In the genomic region with DNA sequence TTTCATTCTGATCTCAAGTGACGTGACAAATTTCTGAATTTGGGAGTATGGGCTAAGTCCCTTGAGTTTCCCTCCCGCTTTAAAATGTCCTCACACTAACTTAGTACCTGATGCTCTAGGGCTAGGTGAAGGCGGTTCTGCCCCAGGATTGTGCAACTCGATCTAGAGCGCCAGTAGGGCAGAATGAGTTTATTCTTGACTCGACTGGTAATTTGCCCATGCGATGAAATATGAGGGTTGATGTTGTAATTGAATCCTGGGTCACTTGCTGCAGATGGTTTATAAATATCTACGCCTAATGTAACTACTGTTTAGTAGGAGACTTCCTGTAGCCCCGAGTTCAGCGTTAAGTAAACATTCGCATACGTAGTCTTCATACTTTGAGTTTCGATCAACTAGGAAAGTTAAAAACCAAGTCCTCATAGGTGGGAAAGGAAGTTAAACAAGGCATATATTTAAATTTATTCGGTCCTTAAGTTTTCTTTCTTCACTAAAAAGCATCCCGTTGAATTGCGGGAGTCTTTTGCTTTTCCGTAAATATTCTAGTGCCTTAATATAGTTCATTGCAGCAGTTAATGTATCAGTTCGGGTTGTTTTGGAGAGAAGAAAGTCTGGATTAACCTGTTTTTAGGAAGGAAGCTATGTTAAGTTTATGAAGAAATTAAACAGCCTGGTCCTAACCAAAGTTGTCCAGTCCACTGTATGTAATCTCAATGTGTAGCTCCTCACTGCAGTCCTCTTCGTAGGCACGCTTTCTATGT, we compare ENCODE assay signal across 8 cellular contexts. TPM values are rescaled to one million over a fixed set of nuclear protein-coding genes. Genes with fewer than 3 reads are reported as not detected.
A peak's percentile ranks its signal among the peaks of the same experiment; 100 is the strongest.
DNase-seq lines count a peak whose midpoint lies in the region; ATAC-seq and TF ChIP-seq lines count a peak whose summit lies in the region.

No MANE protein-coding gene starts in this region.

- H3K27me3 ChIP-seq in OCI-LY3 (ENCODE audit: low read depth, low read length) (no peaks in the 10 kb centered on the region), breast epithelium (no peaks in the 10 kb centered on the region), liver (ENCODE audit: control insufficient read depth in 4 of 4, insufficient read depth in 4 of 4, low read length in 3 of 4) (no peaks in the 10 kb centered on the region), thoracic aorta (replicated peaks; ENCODE audit: insufficient read depth) (no peaks in the 10 kb centered on the region)

- intact Hi-C loops in breast epithelium (cut with DNase I; ENCODE audit: low total_unique reads) = no loop called here

- H3K27me3 Mint-ChIP-seq in stimulated activated naive CD8-positive, alpha-beta T cell treated with anti-CD3 and anti-CD28 coated beads, Interleukin-15, Interleukin-2, amounts not matched to agents 100 ng/mL and 50 ng/mL, for 24 hours = no peaks in the 10 kb centered on the region

- no peak for ATAC-seq in stimulated activated naive CD8-positive, alpha-beta T cell treated with anti-CD3 and anti-CD28 coated beads, Interleukin-15, Interleukin-2, amounts not matched to agents 100 U/mL and 50 U/mL, for 24 hours
- ATAC-seq in thoracic aorta (ENCODE audit: insufficient number of reproducible peaks, low FRiP score, low read depth) (peak; percentile 33), HG02610 (IDR thresholded peaks at IDR 0.05; ENCODE audit: unreplicated experiment) (no peak)

- H3K36me3 ChIP-seq in OCI-LY3 (replicated peaks; ENCODE audit: low read depth, low read length) = no peaks in the 10 kb centered on the region
- H3K36me3 ChIP-seq in breast epithelium = no peaks in the 10 kb centered on the region
- H3K36me3 ChIP-seq in liver (ENCODE audit: control insufficient read depth in 4 of 4, insufficient read depth in 3 of 4, low read depth in 1 of 4, low read length in 3 of 4) = no peaks in the 10 kb centered on the region
- H3K36me3 ChIP-seq in thoracic aorta = no peaks in the 10 kb centered on the region

- peaks cover 73% of the 10 kb centered on the region for H3K79me2 ChIP-seq in OCI-LY3 (ENCODE audit: low read length)

- 7% methylated on average over 20 of the region's 20 CpGs for WGBS in liver

- no peak overlapping the region for H2AFZ ChIP-seq in OCI-LY3 (ENCODE audit: low read depth, low read length)

- no peak for TF ChIP-seq POLR2A in breast epithelium (IDR thresholded peaks at IDR 0.05)

- TF ChIP-seq CTCF in OCI-LY3 (IDR thresholded peaks at IDR 0.05; ENCODE audit: low read depth, low read length) (no peak), breast epithelium (IDR thresholded peaks at IDR 0.05) (no peak), liver (IDR thresholded peaks at IDR 0.05; ENCODE audit: low read depth, low read length, missing input control) (no peak), thoracic aorta (IDR thresholded peaks at IDR 0.05) (no peak)

- H3K4me1 Mint-ChIP-seq in stimulated activated naive CD8-positive, alpha-beta T cell treated with anti-CD3 and anti-CD28 coated beads, Interleukin-15, Interleukin-2, amounts not matched to agents 100 ng/mL and 50 ng/mL, for 24 hours (ENCODE audit: low read depth) = peaks cover 53% of the 10 kb centered on the region

- H3K9ac ChIP-seq in OCI-LY3 (ENCODE audit: low read length) (peak overlapping the region; percentile 97), liver (ENCODE audit: low read depth in 1 of 2, low read length in 2 of 2) (peak overlapping the region; percentile 46 to 80)

- peak overlapping the region; percentile 93 for H3K4me3 Mint-ChIP-seq in stimulated activated naive CD8-positive, alpha-beta T cell treated with anti-CD3 and anti-CD28 coated beads, Interleukin-15, Interleukin-2, amounts not matched to agents 100 ng/mL and 50 ng/mL, for 24 hours

- H3K4me3 ChIP-seq in OCI-LY3 (ENCODE audit: low read length) = peak overlapping the region; percentile 88
- peak overlapping the region; percentile 84 to 97 (median 95) for H3K4me3 ChIP-seq in breast epithelium
- peak overlapping the region; percentile 77 to 97 (median 85) for H3K4me3 ChIP-seq in liver (ENCODE audit: low read depth in 1 of 3, low read length in 3 of 3)
- H3K4me3 ChIP-seq in thoracic aorta = peak overlapping the region; percentile 82

- 0 out of 2 replicates have a peak, but pooled peaks cover 7% of the 10 kb centered on the region for H4K20me1 ChIP-seq in OCI-LY3 (ENCODE audit: insufficient read depth, low read length)

- H3K9me3 ChIP-seq in OCI-LY3 (ENCODE audit: insufficient read depth, low read length) (no peaks in the 10 kb centered on the region), breast epithelium (no peaks in the 10 kb centered on the region), liver (ENCODE audit: control insufficient read depth in 4 of 4, low read length in 3 of 4) (no peaks in the 10 kb centered on the region), thoracic aorta (no peaks in the 10 kb centered on the region)

- peaks cover 22% of the 10 kb centered on the region for H3K36me3 Mint-ChIP-seq in stimulated activated naive CD8-positive, alpha-beta T cell treated with anti-CD3 and anti-CD28 coated beads, Interleukin-15, Interleukin-2, amounts not matched to agents 100 ng/mL and 50 ng/mL, for 24 hours (ENCODE audit: low read depth)

- H3K27ac ChIP-seq in OCI-LY3 (ENCODE audit: low read length) (peak overlapping the region; percentile 95), breast epithelium (peak overlapping the region; percentile 97 to 100), liver (ENCODE audit: low read depth in 1 of 2, low read length in 2 of 2) (peak overlapping the region; percentile 94 to 96), thoracic aorta (peak overlapping the region; percentile 98 to 99)

- DNase-seq in stimulated activated naive CD8-positive, alpha-beta T cell treated with anti-CD3 and anti-CD28 coated beads, Interleukin-15, Interleukin-2, amounts not matched to agents 100 U/mL and 50 U/mL, for 24 hours = no peak
- DNase-seq in breast epithelium (ENCODE audit: low spot score in 2 of 2) (peak in 1 of 2 donors; percentile 63), thoracic aorta (ENCODE audit: low spot score) (no peak)
- no peak for DNase-seq in activated CD4-positive, CD25-positive, alpha-beta regulatory T cell treated with anti-CD3 and anti-CD28 coated beads, Interleukin-2, amount 50 U/mL, for 72 hours

- H3K4me1 ChIP-seq in OCI-LY3 (ENCODE audit: low read length) (peaks cover 37% of the 10 kb centered on the region), breast epithelium (peaks cover 8% of the 10 kb centered on the region in 2 donors), liver (ENCODE audit: control insufficient read depth in 4 of 4, insufficient read depth in 4 of 4, low read length in 3 of 4) (peaks cover 5 to 37% (median 29%) of the 10 kb centered on the region in 4 donors), thoracic aorta (ENCODE audit: control insufficient read depth in 1 of 2, low read depth in 2 of 2) (peaks cover 15 to 25% of the 10 kb centered on the region in 2 donors)

- peak; percentile 39 to 44 for TF ChIP-seq RAD21 in liver (IDR thresholded peaks at IDR 0.05)

- no peaks in the 10 kb centered on the region for H3K9me3 Mint-ChIP-seq in stimulated activated naive CD8-positive, alpha-beta T cell treated with anti-CD3 and anti-CD28 coated beads, Interleukin-15, Interleukin-2, amounts not matched to agents 100 ng/mL and 50 ng/mL, for 24 hours

- H3K4me2 ChIP-seq in OCI-LY3 (ENCODE audit: low read length) = peak overlapping the region; percentile 90

- peak overlapping the region; percentile 87 for H3K27ac Mint-ChIP-seq in stimulated activated naive CD8-positive, alpha-beta T cell treated with anti-CD3 and anti-CD28 coated beads, Interleukin-15, Interleukin-2, amounts not matched to agents 100 ng/mL and 50 ng/mL, for 24 hours

TF ChIP-seq in liver, 16 proteins besides CTCF, POLR2A, EP300 and RAD21 (continues in another document):
- peak; percentile 19 for TF ChIP-seq HNF4G (IDR thresholded peaks at IDR 0.05)
- TF ChIP-seq EGR1 (IDR thresholded peaks at IDR 0.05; ENCODE audit: low read depth in 2 of 2) = no peak
- peak; percentile 12 for TF ChIP-seq NR2F2 (IDR thresholded peaks at IDR 0.05)
- TF ChIP-seq, protein P1, sequence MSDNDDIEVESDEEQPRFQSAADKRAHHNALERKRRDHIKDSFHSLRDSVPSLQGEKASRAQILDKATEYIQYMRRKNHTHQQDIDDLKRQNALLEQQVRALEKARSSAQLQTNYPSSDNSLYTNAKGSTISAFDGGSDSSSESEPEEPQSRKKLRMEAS (IDR thresholded peaks at IDR 0.05) = peak; percentile 57
- TF ChIP-seq TAF1 (conservative IDR thresholded peaks at IDR 0.05) = no peak
- TF ChIP-seq GABPA (IDR thresholded peaks at IDR 0.05 in 1 of 2, conservative IDR thresholded peaks at IDR 0.05 in 1 of 2) = peak in 1 of 2 donors; percentile 25
- peak; percentile 74 for TF ChIP-seq YY1 (IDR thresholded peaks at IDR 0.05)
- peak; percentile 56 for TF ChIP-seq SP1 (IDR thresholded peaks at IDR 0.05)
- TF ChIP-seq, protein P2, sequence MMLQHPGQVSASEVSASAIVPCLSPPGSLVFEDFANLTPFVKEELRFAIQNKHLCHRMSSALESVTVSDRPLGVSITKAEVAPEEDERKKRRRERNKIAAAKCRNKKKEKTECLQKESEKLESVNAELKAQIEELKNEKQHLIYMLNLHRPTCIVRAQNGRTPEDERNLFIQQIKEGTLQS (IDR thresholded peaks at IDR 0.05) = no peak
- TF ChIP-seq RXRA (IDR thresholded peaks at IDR 0.05) = peak; percentile 77 to 88
- TF ChIP-seq JUND (IDR thresholded peaks at IDR 0.05) = peak in 1 of 2 donors; percentile 47

RNA-seq across cellular contexts. Expression of a gene that starts 1.6 kb away (rescaled TPM):
- total RNA-seq in breast epithelium = 10 to 100 TPM; 27.8 to 51.7 (median 38.0) TPM
- 10 to 100 TPM; 16.1 to 35.3 TPM for total RNA-seq in liver
- polyA plus RNA-seq in liver = 10 to 100 TPM; 10.1 to 14.9 TPM
- 10 to 100 TPM; 23.0 to 26.7 TPM for total RNA-seq in thoracic aorta

RNA-seq across cellular contexts. Expression of a gene that starts 35.3 kb away (rescaled TPM):
- total RNA-seq in breast epithelium (10 to 100 TPM; 32.0 to 50.5 (median 33.4) TPM), liver (10 to 100 TPM; 16.8 to 25.2 TPM), thoracic aorta (100 to 1,000 TPM in 1 of 2 donors, 10 to 100 TPM in 1; 98.0 to 101 TPM)
- 10 to 100 TPM in 1 of 2 donors, 1 to 10 TPM in 1; 7.6 to 13.8 TPM for polyA plus RNA-seq in liver
